In genomic region chr14:102646615-102647014, GRCh38 we compare ENCODE assay signal across 23 cellular contexts. TPM values are rescaled to one million over a fixed set of nuclear protein-coding genes. Genes with fewer than 3 reads are reported as not detected.
DNase-seq lines count a peak whose midpoint lies in the region; ATAC-seq and TF ChIP-seq lines count a peak whose summit lies in the region.
"Had no signal": no experiment of that assay in that cellular context is flagged by ENCODE, and none has a peak within 500 bp of the region (broad histone marks: within the 10 kb centered on the region; RNA-seq: fewer than 3 reads in every experiment).

No MANE protein-coding gene starts in this region.

- CTCF ChIA-PET in Caco-2 (lab: Charles Lee) (no interaction called here), Panc1 (lab: Charles Lee) (no interaction called here)

- intact Hi-C loops in Caco-2 (cut with micrococcal nuclease; ENCODE audit: unreplicated experiment): no loop called here
- intact Hi-C loops in Panc1 (cut with micrococcal nuclease; ENCODE audit: unreplicated experiment): no loop called here
- intact Hi-C loops in left ventricle myocardium inferior (cut with micrococcal nuclease): no loop called here

- H3K4me1 Mint-ChIP-seq in Caco-2 (ENCODE audit: low read depth, unreplicated experiment): peaks cover 37% of the 10 kb centered on the region
- H3K4me1 Mint-ChIP-seq in HFFc6 (ENCODE audit: low read depth): peaks cover 53% of the 10 kb centered on the region

- in situ Hi-C loops in Panc1 (cut with HindIII; ENCODE audit: low pct_unique_long_range_greater_than_20kb, low sequenced_read_pairs): no loop called here

- H3K4me3 Mint-ChIP-seq in Caco-2 (ENCODE audit: unreplicated experiment): no peak overlapping the region
- no peak overlapping the region for H3K4me3 Mint-ChIP-seq in HFFc6
- H3K4me3 Mint-ChIP-seq: activated CD4-positive, alpha-beta T cell treated with anti-CD3 and anti-CD28 coated beads, Interleukin-2, amount 10 ng/mL, durations not matched to agents 7 days and 5 days; activated naive CD4-positive, alpha-beta T cell treated with anti-CD3 and anti-CD28 coated beads, Interleukin-2, amount 10 ng/mL, durations not matched to agents 7 days and 5 days; CD8-positive, alpha-beta memory T cell; stimulated activated naive CD8-positive, alpha-beta T cell treated with anti-CD3 and anti-CD28 coated beads, Interleukin-15, amount 100 ng/mL, for 72 hours; T-cell had no signal

- H3K27ac Mint-ChIP-seq in Caco-2 (ENCODE audit: unreplicated experiment) (peak overlapping the region; percentile 15), HFFc6 (peak overlapping the region; percentile 12; the same call in 1 of the 2 replicates)
- H3K27ac Mint-ChIP-seq: activated naive CD4-positive, alpha-beta T cell treated with anti-CD3 and anti-CD28 coated beads, Interleukin-2, amount 10 ng/mL, durations not matched to agents 7 days and 5 days had no signal

- POLR2A ChIA-PET in Caco-2 (lab: Charles Lee) (no interaction called here), Panc1 (lab: Charles Lee) (no interaction called here)

- H3K9me3 ChIP-seq in Caco-2: no peaks in the 10 kb centered on the region
- H3K9me3 ChIP-seq in Panc1 (ENCODE audit: control insufficient read depth, insufficient read depth, low read depth, low read length): no peaks in the 10 kb centered on the region
- H3K9me3 ChIP-seq in upper lobe of left lung: no peaks in the 10 kb centered on the region
- no peaks in the 10 kb centered on the region for H3K9me3 ChIP-seq in left ventricle myocardium inferior (replicated peaks)
- H3K9me3 ChIP-seq: lower lobe of right lung, mucosa of descending colon, sigmoid colon, transverse colon had no signal

- H3K36me3 ChIP-seq in Caco-2 (ENCODE audit: control insufficient read depth, insufficient read depth, low read length) (no peaks in the 10 kb centered on the region), Panc1 (ENCODE audit: control insufficient read depth, insufficient read depth, low read length) (no peaks in the 10 kb centered on the region), upper lobe of left lung (no peaks in the 10 kb centered on the region), left ventricle myocardium inferior (no peaks in the 10 kb centered on the region)
- H3K36me3 ChIP-seq: cardiac muscle cell, lower lobe of right lung, sigmoid colon, transverse colon had no signal

- no TSS peak for BruUV-seq in Caco-2 (replicated peaks; lab: Mats Ljungman, UMichigan)
- BruUV-seq in Panc1 (replicated peaks; lab: Mats Ljungman, UMichigan): TSS peak; percentile 34

- H3K4me1 ChIP-seq in Caco-2 (no peaks in the 10 kb centered on the region; the same call in 1 of the 2 replicates), Panc1 (ENCODE audit: control insufficient read depth, insufficient read depth, low read length) (no peaks in the 10 kb centered on the region; the same call in 1 of the 2 replicates), foreskin keratinocyte (peaks cover 13% of the 10 kb centered on the region), upper lobe of left lung (peaks cover 17 to 43% (median 22%) of the 10 kb centered on the region in 4 donors), left ventricle myocardium inferior (peaks cover 25% of the 10 kb centered on the region)

- H3K36me3 Mint-ChIP-seq in Caco-2 (ENCODE audit: insufficient read depth, unreplicated experiment) (no peaks in the 10 kb centered on the region), HFFc6 (ENCODE audit: low read depth) (no peaks in the 10 kb centered on the region)
- H3K36me3 Mint-ChIP-seq: activated naive CD4-positive, alpha-beta T cell treated with anti-CD3 and anti-CD28 coated beads, Interleukin-2, amount 10 ng/mL, durations not matched to agents 7 days and 5 days; CD8-positive, alpha-beta memory T cell; T-cell had no signal

- TF ChIP-seq EP300 in upper lobe of left lung (IDR thresholded peaks at IDR 0.05): no peak

- DNase-seq in Caco-2 (no peak), HFFc6 (no peak), Panc1 (ENCODE audit: low read depth, low spot score) (no peak), foreskin keratinocyte (no peak), upper lobe of left lung (no peak), left ventricle myocardium inferior (no peak), NCI-H187 treated with DMSO at 0.1 percent for 48 hours (lab: John Stamatoyannopoulos, UW) (no peak)
- DNase-seq: activated CD4-positive, alpha-beta T cell treated with anti-CD3 and anti-CD28 coated beads, Interleukin-2, amount 10 ng/mL, durations not matched to agents 7 days and 5 days; activated naive CD4-positive, alpha-beta T cell treated with anti-CD3 and anti-CD28 coated beads, Interleukin-2, amount 10 ng/mL, durations not matched to agents 7 days and 5 days; CD8-positive, alpha-beta memory T cell; DMS53; Kasumi-1; lower lobe of right lung; mucosa of descending colon; NCI-H1048; NCI-H1694 treated with DMSO at 0.1 percent for 48 hours; NCI-H69; sigmoid colon; stimulated activated naive CD8-positive, alpha-beta T cell treated with anti-CD3 and anti-CD28 coated beads, Interleukin-15, amount 100 ng/mL, for 72 hours; T-cell; transverse colon had no signal

- H3K27me3 ChIP-seq in Caco-2 (replicated peaks; ENCODE audit: control insufficient read depth, insufficient read depth, low read length) (no peaks in the 10 kb centered on the region), Panc1 (ENCODE audit: control insufficient read depth, insufficient read depth, low read length) (no peaks in the 10 kb centered on the region), foreskin keratinocyte (no peaks in the 10 kb centered on the region), upper lobe of left lung (no peaks in the 10 kb centered on the region), left ventricle myocardium inferior (ENCODE audit: low read depth) (no peaks in the 10 kb centered on the region)
- H3K27me3 ChIP-seq: cardiac muscle cell, sigmoid colon, transverse colon had no signal

- TF ChIP-seq CTCF in Caco-2 (IDR thresholded peaks at IDR 0.05; ENCODE audit: insufficient read depth in 1 of 2, low read depth in 1 of 2, low read length in 1 of 2, severe bottlenecking in 1 of 2, unreplicated experiment in 1 of 2): no peak
- TF ChIP-seq CTCF in HFFc6 (IDR thresholded peaks at IDR 0.05): no peak
- TF ChIP-seq CTCF in Panc1 (IDR thresholded peaks at IDR 0.05): no peak
- TF ChIP-seq CTCF in foreskin keratinocyte (conservative IDR thresholded peaks at IDR 0.05): no peak
- no peak for TF ChIP-seq CTCF in upper lobe of left lung (IDR thresholded peaks at IDR 0.05)
- TF ChIP-seq CTCF in left ventricle myocardium inferior (IDR thresholded peaks at IDR 0.05; ENCODE audit: borderline replicate concordance): no peak

- H3K27me3 Mint-ChIP-seq in Caco-2 (ENCODE audit: insufficient read depth, unreplicated experiment) (no peaks in the 10 kb centered on the region), HFFc6 (ENCODE audit: insufficient read depth) (peaks cover 2% of the 10 kb centered on the region; the same call in 1 of the 2 replicates)
- H3K27me3 Mint-ChIP-seq: activated CD4-positive, alpha-beta T cell treated with anti-CD3 and anti-CD28 coated beads, Interleukin-2, amount 10 ng/mL, durations not matched to agents 7 days and 5 days; activated naive CD4-positive, alpha-beta T cell treated with anti-CD3 and anti-CD28 coated beads, Interleukin-2, amount 10 ng/mL, durations not matched to agents 7 days and 5 days; progenitor cell of endocrine pancreas; stimulated activated naive CD8-positive, alpha-beta T cell treated with anti-CD3 and anti-CD28 coated beads, Interleukin-15, amount 100 ng/mL, for 72 hours; T-cell had no signal

- no peak overlapping the region for H3K27ac ChIP-seq in Panc1 (ENCODE audit: low read length)
- no peak overlapping the region for H3K27ac ChIP-seq in foreskin keratinocyte
- H3K27ac ChIP-seq in upper lobe of left lung: peak overlapping the region in 1 of 4 donors; percentile 64
- no peak overlapping the region for H3K27ac ChIP-seq in left ventricle myocardium inferior (replicated peaks)
- H3K27ac ChIP-seq: cardiac muscle cell, lower lobe of right lung, sigmoid colon, transverse colon had no signal

- 77 to 89% methylated on average over 3 of the region's 3 CpGs for WGBS in upper lobe of left lung, 2 donors

- no peak for ATAC-seq in Panc1
- ATAC-seq in foreskin keratinocyte: peak; percentile 25
- no peak for ATAC-seq in upper lobe of left lung (ENCODE audit: low FRiP score in 2 of 2)
- ATAC-seq: mucosa of descending colon, T-cell had no signal

- no peaks in the 10 kb centered on the region for H3K9me3 Mint-ChIP-seq in Caco-2 (ENCODE audit: unreplicated experiment)
- H3K9me3 Mint-ChIP-seq in HFFc6: no peaks in the 10 kb centered on the region
- H3K9me3 Mint-ChIP-seq: activated CD4-positive, alpha-beta T cell treated with anti-CD3 and anti-CD28 coated beads, Interleukin-2, amount 10 ng/mL, durations not matched to agents 7 days and 5 days; activated naive CD4-positive, alpha-beta T cell treated with anti-CD3 and anti-CD28 coated beads, Interleukin-2, amount 10 ng/mL, durations not matched to agents 7 days and 5 days; CD8-positive, alpha-beta memory T cell; stimulated activated naive CD8-positive, alpha-beta T cell treated with anti-CD3 and anti-CD28 coated beads, Interleukin-15, amount 100 ng/mL, for 72 hours; T-cell had no signal

- no peak for TF ChIP-seq POLR2A in upper lobe of left lung (IDR thresholded peaks at IDR 0.05)

- H3K4me3 ChIP-seq in Caco-2 (ENCODE audit: low read depth, low read length): no peak overlapping the region
- H3K4me3 ChIP-seq in Panc1 (ENCODE audit: low read depth in 2 of 2, low read length in 2 of 2): no peak overlapping the region
- H3K4me3 ChIP-seq in upper lobe of left lung: no peak overlapping the region
- no peak overlapping the region for H3K4me3 ChIP-seq in left ventricle myocardium inferior
- H3K4me3 ChIP-seq: cardiac muscle cell, lower lobe of right lung, mucosa of descending colon, sigmoid colon, transverse colon had no signal

RNA-seq across cellular contexts. Expression of gene RCOR1, which starts 54.2 kb away (rescaled TPM):
- total RNA-seq in Caco-2 (2022) (31.0 and 33.6 TPM in 2 replicates), Panc1 (2021; ENCODE audit: unreplicated experiment) (27.1 TPM), foreskin keratinocyte (27.7 and 31.7 TPM in 2 replicates), upper lobe of left lung (10 to 100 TPM; 19.8 to 58.7 (median 34.3) TPM), left ventricle myocardium inferior (11.0 TPM)
- total RNA-seq in HFFc6 (2021; fragmentation: NEBNext Ultra II Directional; extraction: Animal tissue kit (Norgen Biotek cat#: 25700)): 10 to 100 TPM; 24.5 to 27.6 (median 25.1) TPM
- polyA plus RNA-seq in Panc1 (2012; ENCODE audit: insufficient read length): 12.8 TPM
- polyA plus RNA-seq in foreskin keratinocyte: 9.0 and 9.4 TPM in 2 replicates
